ENCODE assay signal across 8 cellular contexts in genomic region chr4:152500798-152501434, GRCh38. TPM values are rescaled to one million over a fixed set of nuclear protein-coding genes. Genes with fewer than 3 reads are reported as not detected.
DNase-seq lines count a peak whose midpoint lies in the region; ATAC-seq and TF ChIP-seq lines count a peak whose summit lies in the region.

No MANE protein-coding gene starts in this region.

- no peak overlapping the region for H2AFZ ChIP-seq in OCI-LY1 (ENCODE audit: low read length)

- CTCF ChIA-PET in activated naive CD4-positive, alpha-beta T cell treated with anti-CD3 and anti-CD28 coated beads for 36 hours (lab: Charles Lee), result interaction anchor here (0.6 to 7.5 kb wide), 48 partner anchors 9 to 238 kb away, joined by 3 to 182 read pairs (median 5); no protein-coding TSS in a partner anchor

- H3K4me1 ChIP-seq in OCI-LY1 (ENCODE audit: insufficient read depth, low read length, severe bottlenecking), result peaks cover 60% of the 10 kb centered on the region
- no peaks in the 10 kb centered on the region for H3K4me1 ChIP-seq in psoas muscle

- no peak overlapping the region for H3K4me3 Mint-ChIP-seq in activated naive CD4-positive, alpha-beta T cell treated with anti-CD3 and anti-CD28 coated beads for 36 hours

- H3K27me3 ChIP-seq in OCI-LY1 (ENCODE audit: insufficient read depth, low read length), result no peaks in the 10 kb centered on the region
- no peaks in the 10 kb centered on the region for H3K27me3 ChIP-seq in psoas muscle (ENCODE audit: insufficient read depth in 3 of 3, low read length in 2 of 3)

- ATAC-seq in GM19468 (IDR thresholded peaks at IDR 0.05; ENCODE audit: extremely low read depth, unreplicated experiment), result peak; percentile 17
- ATAC-seq in psoas muscle, result peak in 3 of 4 donors; percentile 51 to 91 (median 78)

- DNase-seq in DMS79 (lab: John Stamatoyannopoulos, UW) (peak; percentile 35), HS-5 (ENCODE audit: low read depth) (peak; percentile 58), glomerular endothelial cell (ENCODE audit: extremely low read depth, low read depth, low spot score) (peak; percentile 87), psoas muscle (no peak), HuH-7.5 (ENCODE audit: low spot score) (no peak)
- DNase-seq in activated naive CD4-positive, alpha-beta T cell treated with anti-CD3 and anti-CD28 coated beads for 36 hours, result peak; percentile 79

- no peaks in the 10 kb centered on the region for H3K27me3 Mint-ChIP-seq in activated naive CD4-positive, alpha-beta T cell treated with anti-CD3 and anti-CD28 coated beads for 36 hours (ENCODE audit: low read depth)

- H3K9me3 Mint-ChIP-seq in activated naive CD4-positive, alpha-beta T cell treated with anti-CD3 and anti-CD28 coated beads for 36 hours, result no peaks in the 10 kb centered on the region

- no peak overlapping the region for H3K27ac Mint-ChIP-seq in activated naive CD4-positive, alpha-beta T cell treated with anti-CD3 and anti-CD28 coated beads for 36 hours

- WGBS in psoas muscle, 3 donors, result 1 to 3% (median 2%) methylated on average over 1 of the region's 1 CpG

- H3F3A ChIP-seq in OCI-LY1 (ENCODE audit: insufficient read depth, low read length), result no peaks in the 10 kb centered on the region

- intact Hi-C loops in activated naive CD4-positive, alpha-beta T cell treated with anti-CD3 and anti-CD28 coated beads for 36 hours (cut with micrococcal nuclease), result loop anchor here (1.0 to 2.0 kb wide), 8 partner anchors 35 to 628 kb away; partner anchors contain the start of genes FBXW7 and TMEM154
- intact Hi-C loops in psoas muscle (cut with DNase I), result loop anchor here (1.0 to 5.0 kb wide), 4 partner anchors 136 to 234 kb away; no protein-coding TSS in a partner anchor

- H3K36me3 Mint-ChIP-seq in activated naive CD4-positive, alpha-beta T cell treated with anti-CD3 and anti-CD28 coated beads for 36 hours (ENCODE audit: low read depth), result no peaks in the 10 kb centered on the region

- H3K4me2 ChIP-seq in OCI-LY1 (ENCODE audit: low read length), result peak overlapping the region; percentile 73

- H3K27ac ChIP-seq in OCI-LY1 (ENCODE audit: low read depth, low read length, poor library complexity, severe bottlenecking) (peak overlapping the region; percentile 80), psoas muscle (no peak overlapping the region)

- peaks cover 92% of the 10 kb centered on the region for H3K79me2 ChIP-seq in OCI-LY1 (ENCODE audit: insufficient read depth, low read length)

- peak overlapping the region; percentile 23 for H3K9ac ChIP-seq in OCI-LY1 (ENCODE audit: low read length)

- H3K36me3 ChIP-seq in OCI-LY1 (ENCODE audit: insufficient read depth, low read length) (no peaks in the 10 kb centered on the region), psoas muscle (ENCODE audit: insufficient read depth in 1 of 2, low read depth in 1 of 2) (no peaks in the 10 kb centered on the region)

- TF ChIP-seq CTCF in OCI-LY1 (IDR thresholded peaks at IDR 0.05; ENCODE audit: low read length) (peak; percentile 92), psoas muscle (IDR thresholded peaks at IDR 0.05) (peak; percentile 85)

- no peaks in the 10 kb centered on the region for H3K9me3 ChIP-seq in OCI-LY1 (ENCODE audit: low read length)
- H3K9me3 ChIP-seq in psoas muscle, result no peaks in the 10 kb centered on the region

- no peaks in the 10 kb centered on the region for H4K20me1 ChIP-seq in OCI-LY1 (ENCODE audit: insufficient read depth, low read length)

- H3K4me3 ChIP-seq in OCI-LY1 (ENCODE audit: low read depth, low read length, poor library complexity, severe bottlenecking) (peak overlapping the region; percentile 21), psoas muscle (no peak overlapping the region)

- H3K4me1 Mint-ChIP-seq in activated naive CD4-positive, alpha-beta T cell treated with anti-CD3 and anti-CD28 coated beads for 36 hours (ENCODE audit: low read depth), result peaks cover 15% of the 10 kb centered on the region

- no peaks in the 10 kb centered on the region for H3K9me2 ChIP-seq in OCI-LY1 (ENCODE audit: low read depth, low read length)

RNA-seq across cellular contexts. Expression of gene FBXW7, which starts 35.0 kb away (rescaled TPM):
- total RNA-seq in activated naive CD4-positive, alpha-beta T cell treated with anti-CD3 and anti-CD28 coated beads for 36 hours, result 10 to 100 TPM; 26.7 to 29.2 TPM
- total RNA-seq in glomerular endothelial cell (23.8 and 41.7 TPM in 2 replicates), psoas muscle (10 to 100 TPM; 28.7 to 41.1 (median 30.6) TPM)
- polyA plus RNA-seq in psoas muscle, result 10 to 100 TPM in 2 of 3 donors, 1 to 10 TPM in 1; 9.8 to 23.3 (median 17.1) TPM

Comparison
In these comparisons a context has a peak if more than half of its experiments do, and no peak if none do; other contexts are left out.
1. DNase-seq: peak in DMS79 (single experiment), HS-5 (single experiment), activated naive CD4-positive, alpha-beta T cell treated with anti-CD3 and anti-CD28 coated beads for 36 hours (single experiment) and glomerular endothelial cell (single experiment); none in psoas muscle (0 of 2) and HuH-7.5 (single experiment).